In genomic region chr2:169739351-169739750, GRCh38 we compare ENCODE assay signal across 1 cellular context.
TF ChIP-seq lines count a peak whose summit lies in the region.

No MANE protein-coding gene starts in this region.

TF ChIP-seq in HepG2, 621 proteins besides CTCF, POLR2A, EP300 and RAD21:
- TF ChIP-seq ZNF792 (CRISPR knock-in tag; IDR thresholded peaks at IDR 0.05) (no peak), HIC2 (CRISPR knock-in tag; IDR thresholded peaks at IDR 0.05; ENCODE audit: low read depth) (no peak), SNRNP70 (IDR thresholded peaks at IDR 0.05; ENCODE audit: low read depth, low read length) (no peak), GFI1 (CRISPR knock-in tag; IDR thresholded peaks at IDR 0.05; ENCODE audit: borderline replicate concordance) (0 out of 2 replicates have a peak, but pooled peaks have one; percentile 21), ATF6 (CRISPR knock-in tag; conservative IDR thresholded peaks at IDR 0.05) (no peak), ZNF33B (CRISPR knock-in tag; IDR thresholded peaks at IDR 0.05) (no peak), ZMAT3 (CRISPR knock-in tag; conservative IDR thresholded peaks at IDR 0.05) (no peak), ZNF772 (CRISPR knock-in tag; IDR thresholded peaks at IDR 0.05) (no peak), ZNF12 (CRISPR knock-in tag; IDR thresholded peaks at IDR 0.05) (no peak), AFF4 (CRISPR knock-in tag; IDR thresholded peaks at IDR 0.05) (no peak), GLI4 (CRISPR knock-in tag; IDR thresholded peaks at IDR 0.05; ENCODE audit: borderline replicate concordance) (0 out of 2 replicates have a peak, but pooled peaks have one; percentile 43), ZNF562 (CRISPR knock-in tag; IDR thresholded peaks at IDR 0.05; ENCODE audit: borderline replicate concordance) (no peak)
